ENCODE assay signal across 13 cellular contexts in the genomic region with DNA sequence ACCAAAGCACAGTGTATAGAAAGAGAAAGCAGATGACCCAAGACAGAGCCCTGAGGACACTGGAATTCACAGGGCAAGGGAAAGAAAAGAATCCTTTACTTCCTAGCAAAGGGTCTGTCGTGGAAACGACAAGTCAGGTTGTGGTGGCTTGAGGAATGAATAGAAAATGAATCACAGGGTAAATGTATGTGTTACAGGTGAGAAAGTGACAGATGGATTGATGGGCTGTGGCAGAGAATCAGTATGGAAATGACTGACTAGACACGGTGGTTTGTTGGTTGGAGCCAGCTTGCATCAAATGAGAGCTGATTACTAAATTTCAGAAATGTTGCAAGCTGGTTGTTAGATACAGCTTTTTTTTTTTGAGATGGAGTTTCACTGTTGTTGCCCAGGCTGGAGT. TPM values are rescaled to one million over a fixed set of nuclear protein-coding genes. Genes with fewer than 3 reads are reported as not detected.
A peak's percentile ranks its signal among the peaks of the same experiment; 100 is the strongest.
DNase-seq lines count a peak whose midpoint lies in the region; ATAC-seq and TF ChIP-seq lines count a peak whose summit lies in the region.
"Had no signal": no experiment of that assay in that cellular context is flagged by ENCODE, and none has a peak within 500 bp of the region (broad histone marks: within the 10 kb centered on the region; RNA-seq: fewer than 3 reads in every experiment).

No MANE protein-coding gene starts in this region.

- no peaks in the 10 kb centered on the region for H3K27me3 ChIP-seq in GM06990 (replicated peaks; ENCODE audit: control insufficient read depth, insufficient read depth, low read length)
- H3K27me3 ChIP-seq: vagina had no signal

- H3K27me3 Mint-ChIP-seq in activated CD4-positive, alpha-beta T cell treated with anti-CD3 and anti-CD28 coated beads, Interleukin-2, amount 10 ng/mL, durations not matched to agents 7 days and 5 days = no peaks in the 10 kb centered on the region
- H3K27me3 Mint-ChIP-seq in nephron progenitor cell (ENCODE audit: low read depth, poor library complexity) = peaks cover 6% of the 10 kb centered on the region
- H3K27me3 Mint-ChIP-seq: activated naive CD8-positive, alpha-beta T cell; dendritic cell treated with granulocyte-macrophage colony-stimulating factor and Interleukin-4, amounts not matched to agents 40 ng/mL and 50 ng/mL, for 4 days; progenitor cell of endocrine pancreas had no signal

- H3K36me3 ChIP-seq in GM06990 (ENCODE audit: control insufficient read depth, insufficient read depth, low read length) = no peaks in the 10 kb centered on the region
- H3K36me3 ChIP-seq: vagina had no signal

- no peak overlapping the region for H3K4me3 ChIP-seq in GM06990 (replicated peaks; ENCODE audit: low read depth, low read length)
- H3K4me3 ChIP-seq: vagina had no signal

- DNase-seq in GM06990 (ENCODE audit: extremely low read depth, insufficient read length) = peak; percentile 58
- peak; percentile 15 for DNase-seq in activated CD4-positive, alpha-beta T cell treated with anti-CD3 and anti-CD28 coated beads, Interleukin-2, amount 10 ng/mL, durations not matched to agents 7 days and 5 days
- peak; percentile 36 for DNase-seq in kidney glomerular epithelial cell (lab: John Stamatoyannopoulos, UW)
- no peak for DNase-seq in nephron progenitor cell
- no peak for DNase-seq in NCI-H1436 treated with DMSO at 0.1 percent for 48 hours (lab: John Stamatoyannopoulos, UW)
- DNase-seq: NCI-H146 had no signal

- TF ChIP-seq CTCF in GM06990 (IDR thresholded peaks at IDR 0.05; ENCODE audit: insufficient read depth, low read length, poor library complexity, severe bottlenecking) (no peak), nephron progenitor cell (IDR thresholded peaks at IDR 0.05) (no peak)

- H3K27ac Mint-ChIP-seq in activated CD4-positive, alpha-beta T cell treated with anti-CD3 and anti-CD28 coated beads, Interleukin-2, amount 10 ng/mL, durations not matched to agents 7 days and 5 days = peak overlapping the region; percentile 39
- no peak overlapping the region for H3K27ac Mint-ChIP-seq in nephron progenitor cell
- H3K27ac Mint-ChIP-seq: dendritic cell treated with granulocyte-macrophage colony-stimulating factor and Interleukin-4, amounts not matched to agents 40 ng/mL and 50 ng/mL, for 4 days; progenitor cell of endocrine pancreas had no signal

- POLR2A ChIA-PET in activated CD4-positive, alpha-beta T cell treated with anti-CD3 and anti-CD28 coated beads, Interleukin-2, amount 10 ng/mL, durations not matched to agents 7 days and 5 days (lab: Charles Lee) = no interaction called here

- peaks cover 27% of the 10 kb centered on the region for H3K36me3 Mint-ChIP-seq in activated CD4-positive, alpha-beta T cell treated with anti-CD3 and anti-CD28 coated beads, Interleukin-2, amount 10 ng/mL, durations not matched to agents 7 days and 5 days (ENCODE audit: low read depth)
- H3K36me3 Mint-ChIP-seq in nephron progenitor cell (ENCODE audit: low read depth) = no peaks in the 10 kb centered on the region

- H3K9me3 Mint-ChIP-seq in activated CD4-positive, alpha-beta T cell treated with anti-CD3 and anti-CD28 coated beads, Interleukin-2, amount 10 ng/mL, durations not matched to agents 7 days and 5 days = peaks cover 15% of the 10 kb centered on the region
- peaks cover 20% of the 10 kb centered on the region for H3K9me3 Mint-ChIP-seq in nephron progenitor cell
- H3K9me3 Mint-ChIP-seq: dendritic cell treated with granulocyte-macrophage colony-stimulating factor and Interleukin-4, amounts not matched to agents 40 ng/mL and 50 ng/mL, for 4 days had no signal

- ATAC-seq in GM19035 (IDR thresholded peaks at IDR 0.05; ENCODE audit: unreplicated experiment) (peak; percentile 60), GM21737 (IDR thresholded peaks at IDR 0.05; ENCODE audit: unreplicated experiment) (no peak), HG03039 (IDR thresholded peaks at IDR 0.05; ENCODE audit: unreplicated experiment) (no peak)

- H3K4me3 Mint-ChIP-seq in activated CD4-positive, alpha-beta T cell treated with anti-CD3 and anti-CD28 coated beads, Interleukin-2, amount 10 ng/mL, durations not matched to agents 7 days and 5 days = no peak overlapping the region
- no peak overlapping the region for H3K4me3 Mint-ChIP-seq in nephron progenitor cell
- H3K4me3 Mint-ChIP-seq: activated naive CD8-positive, alpha-beta T cell; dendritic cell treated with granulocyte-macrophage colony-stimulating factor and Interleukin-4, amounts not matched to agents 40 ng/mL and 50 ng/mL, for 4 days had no signal

- H3K4me1 Mint-ChIP-seq in activated CD4-positive, alpha-beta T cell treated with anti-CD3 and anti-CD28 coated beads, Interleukin-2, amount 10 ng/mL, durations not matched to agents 7 days and 5 days = peaks cover 40% of the 10 kb centered on the region
- H3K4me1 Mint-ChIP-seq in nephron progenitor cell = no peaks in the 10 kb centered on the region

- CTCF ChIA-PET in activated CD4-positive, alpha-beta T cell treated with anti-CD3 and anti-CD28 coated beads, Interleukin-2, amount 10 ng/mL, durations not matched to agents 7 days and 5 days (lab: Charles Lee) = interaction anchor here (0.7 to 1.8 kb wide), 5 partner anchors 11 to 73 kb away, joined by 3 to 6 read pairs (median 4); partner anchors contain the start of gene PTP4A2

RNA-seq across cellular contexts. Expression of gene PTP4A2, which starts 46.9 kb away (rescaled TPM):
- total RNA-seq in activated CD4-positive, alpha-beta T cell treated with anti-CD3 and anti-CD28 coated beads, Interleukin-2, amount 10 ng/mL, durations not matched to agents 7 days and 5 days = 100 to 1,000 TPM; 334 to 347 TPM

Comparison
In these comparisons a context has a peak if more than half of its experiments do, and no peak if none do; other contexts are left out.
1. DNase-seq: peak in GM06990 (single experiment), activated CD4-positive, alpha-beta T cell treated with anti-CD3 and anti-CD28 coated beads, Interleukin-2, amount 10 ng/mL, durations not matched to agents 7 days and 5 days (single experiment) and kidney glomerular epithelial cell (single experiment); none in nephron progenitor cell (single experiment) and NCI-H1436 treated with DMSO at 0.1 percent for 48 hours (single experiment).